9 cellular contexts compared by ENCODE assay signal in the genomic region with DNA sequence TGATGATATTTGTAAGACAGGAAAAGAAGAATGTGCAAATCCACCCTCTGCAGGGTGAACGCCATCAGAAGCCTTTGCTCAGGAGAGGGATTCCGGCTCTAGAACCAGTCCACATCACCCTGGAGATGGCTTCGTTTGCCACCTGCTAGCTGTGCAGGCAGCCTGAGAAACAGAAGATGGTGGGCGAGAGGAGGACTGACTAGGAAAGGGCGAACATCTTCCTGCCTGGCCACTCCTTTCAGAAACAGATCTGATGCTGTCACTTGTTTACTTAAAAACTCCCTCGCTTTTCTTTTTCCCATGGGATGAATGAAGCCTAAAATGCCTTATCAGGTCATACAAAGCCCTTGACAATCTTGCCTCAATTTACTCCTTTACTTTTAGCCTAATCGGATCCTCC. TPM values are rescaled to one million over a fixed set of nuclear protein-coding genes. Genes with fewer than 3 reads are reported as not detected.
A peak's percentile ranks its signal among the peaks of the same experiment; 100 is the strongest.
DNase-seq lines count a peak whose midpoint lies in the region; ATAC-seq and TF ChIP-seq lines count a peak whose summit lies in the region.
"Had no signal": no experiment of that assay in that cellular context is flagged by ENCODE, and none has a peak within 500 bp of the region (broad histone marks: within the 10 kb centered on the region; RNA-seq: fewer than 3 reads in every experiment).

No MANE protein-coding gene starts in this region.

- H3K4me1 Mint-ChIP-seq in activated T-cell treated with anti-CD3 and anti-CD28 coated beads, Interleukin-2, amount 50 U/mL, for 72 hours (ENCODE audit: low read depth): peaks cover 65% of the 10 kb centered on the region
- peaks cover 68% of the 10 kb centered on the region for H3K4me1 Mint-ChIP-seq in stimulated activated naive CD8-positive, alpha-beta T cell treated with anti-CD3 and anti-CD28 coated beads, Interleukin-15, amount 100 ng/mL, for 72 hours

- no peak for ATAC-seq in activated T-cell treated with anti-CD3 and anti-CD28 coated beads, Interleukin-2, amount 50 U/mL, for 72 hours (replicated peaks in 1 of 2)
- no peak for ATAC-seq in stimulated activated naive CD8-positive, alpha-beta T cell treated with anti-CD3 and anti-CD28 coated beads, Interleukin-15, amount 100 ng/mL, for 72 hours
- ATAC-seq in foreskin keratinocyte (no peak), HG02852 (IDR thresholded peaks at IDR 0.05; ENCODE audit: unreplicated experiment) (no peak)

- H3K36me3 ChIP-seq in iPS-20b (ENCODE audit: insufficient read depth, low read depth, low read length): no peaks in the 10 kb centered on the region

- H3K27me3 Mint-ChIP-seq in activated T-cell treated with anti-CD3 and anti-CD28 coated beads, Interleukin-2, amount 50 U/mL, for 72 hours (ENCODE audit: low read depth): no peaks in the 10 kb centered on the region
- H3K27me3 Mint-ChIP-seq in stimulated activated naive CD8-positive, alpha-beta T cell treated with anti-CD3 and anti-CD28 coated beads, Interleukin-15, amount 100 ng/mL, for 72 hours: no peaks in the 10 kb centered on the region

- no peak for TF ChIP-seq CTCF in foreskin keratinocyte (conservative IDR thresholded peaks at IDR 0.05)

- H3K4me3 Mint-ChIP-seq in activated T-cell treated with anti-CD3 and anti-CD28 coated beads, Interleukin-2, amount 50 U/mL, for 72 hours: peak overlapping the region; percentile 74 to 91
- H3K4me3 Mint-ChIP-seq in stimulated activated naive CD8-positive, alpha-beta T cell treated with anti-CD3 and anti-CD28 coated beads, Interleukin-15, amount 100 ng/mL, for 72 hours: peak overlapping the region; percentile 82 to 95

- H3K27ac ChIP-seq in iPS-20b (ENCODE audit: low read length): no peak overlapping the region
- H3K27ac ChIP-seq in foreskin keratinocyte: no peak overlapping the region
- H3K27ac ChIP-seq: epithelial cell of prostate had no signal

- no peaks in the 10 kb centered on the region for H3K9me3 Mint-ChIP-seq in activated T-cell treated with anti-CD3 and anti-CD28 coated beads, Interleukin-2, amount 50 U/mL, for 72 hours
- H3K9me3 Mint-ChIP-seq in stimulated activated naive CD8-positive, alpha-beta T cell treated with anti-CD3 and anti-CD28 coated beads, Interleukin-15, amount 100 ng/mL, for 72 hours: no peaks in the 10 kb centered on the region

- peak; percentile 31 for DNase-seq in stimulated activated CD4-positive, alpha-beta T cell treated with anti-CD3 and anti-CD28 coated beads, Interleukin-4, amount 100 ng/mL, for 24 hours
- DNase-seq in stimulated activated CD4-positive, alpha-beta T cell treated with anti-CD3 and anti-CD28 coated beads, Interleukin-4, amount 100 ng/mL, for 4 hours: no peak
- DNase-seq in activated T-cell treated with anti-CD3 and anti-CD28 coated beads, Interleukin-2, amount 50 U/mL, for 72 hours: peak; percentile 21 to 29
- no peak for DNase-seq in stimulated activated naive CD8-positive, alpha-beta T cell treated with anti-CD3 and anti-CD28 coated beads, Interleukin-15, amount 100 ng/mL, for 72 hours
- DNase-seq in kidney glomerular epithelial cell (lab: John Stamatoyannopoulos, UW) (no peak), foreskin keratinocyte (no peak)

- H3K27me3 ChIP-seq in iPS-20b (ENCODE audit: insufficient read depth, low read length): peaks cover 28% of the 10 kb centered on the region
- H3K27me3 ChIP-seq in foreskin keratinocyte: no peaks in the 10 kb centered on the region

- H3K27ac Mint-ChIP-seq in activated T-cell treated with anti-CD3 and anti-CD28 coated beads, Interleukin-2, amount 50 U/mL, for 72 hours: peak overlapping the region; percentile 55
- H3K27ac Mint-ChIP-seq in stimulated activated naive CD8-positive, alpha-beta T cell treated with anti-CD3 and anti-CD28 coated beads, Interleukin-15, amount 100 ng/mL, for 72 hours: peak overlapping the region; percentile 22 to 54

- peak overlapping the region; percentile 88; the same call in 1 of the 2 replicates for H3K9ac ChIP-seq in iPS-20b (ENCODE audit: low read depth, low read length)

- H3K4me1 ChIP-seq in iPS-20b (ENCODE audit: insufficient read depth, low read length) (peaks cover 8% of the 10 kb centered on the region; the same call in 1 of the 2 replicates), foreskin keratinocyte (no peaks in the 10 kb centered on the region)

- no peaks in the 10 kb centered on the region for H3K9me3 ChIP-seq in iPS-20b (ENCODE audit: insufficient read depth, low read depth, low read length)

- peaks cover 4 to 14% of the 10 kb centered on the region in 2 donors for H3K36me3 Mint-ChIP-seq in activated T-cell treated with anti-CD3 and anti-CD28 coated beads, Interleukin-2, amount 50 U/mL, for 72 hours (ENCODE audit: insufficient read depth in 2 of 2)

- H3K4me3 ChIP-seq in iPS-20b (ENCODE audit: low read length): peak overlapping the region; percentile 92

RNA-seq across cellular contexts. Expression of gene PTPRA, which starts 1.2 kb away (rescaled TPM):
- total RNA-seq in activated T-cell treated with anti-CD3 and anti-CD28 coated beads, Interleukin-2, amount 50 U/mL, for 72 hours: 10 to 100 TPM; 81.2 to 85.9 TPM
- 32.1 and 36.5 TPM in 2 replicates for total RNA-seq in foreskin keratinocyte
- 20.7 and 22.0 TPM in 2 replicates for polyA plus RNA-seq in foreskin keratinocyte

RNA-seq across cellular contexts. Expression of gene VPS16, which starts 33.9 kb away (rescaled TPM):
- 10 to 100 TPM; 54.3 to 60.7 TPM for total RNA-seq in activated T-cell treated with anti-CD3 and anti-CD28 coated beads, Interleukin-2, amount 50 U/mL, for 72 hours
- total RNA-seq in foreskin keratinocyte: 25.8 and 28.1 TPM in 2 replicates
- 26.5 and 27.8 TPM in 2 replicates for polyA plus RNA-seq in foreskin keratinocyte

RNA-seq across cellular contexts. Expression of gene PCED1A, which starts 34.0 kb away (rescaled TPM):
- total RNA-seq in activated T-cell treated with anti-CD3 and anti-CD28 coated beads, Interleukin-2, amount 50 U/mL, for 72 hours: 10 to 100 TPM; 52.8 to 58.9 TPM
- 7.9 and 9.8 TPM in 2 replicates for total RNA-seq in foreskin keratinocyte
- 9.8 and 11.1 TPM in 2 replicates for polyA plus RNA-seq in foreskin keratinocyte

RNA-seq across cellular contexts. Expression of gene TMEM239, which starts 58.3 kb away (rescaled TPM):
- not detected for total RNA-seq in activated T-cell treated with anti-CD3 and anti-CD28 coated beads, Interleukin-2, amount 50 U/mL, for 72 hours
- total RNA-seq in foreskin keratinocyte: not detected in 2 replicates
- not detected in 2 replicates for polyA plus RNA-seq in foreskin keratinocyte

RNA-seq across cellular contexts. Expression of gene C20orf141, which starts 59.7 kb away (rescaled TPM):
- not detected for total RNA-seq in activated T-cell treated with anti-CD3 and anti-CD28 coated beads, Interleukin-2, amount 50 U/mL, for 72 hours
- not detected in 2 replicates for total RNA-seq in foreskin keratinocyte
- polyA plus RNA-seq in foreskin keratinocyte: not detected in 2 replicates

Comparison
In these comparisons a context has a peak if more than half of its experiments do, and no peak if none do; other contexts are left out.
1. DNase-seq: peak in stimulated activated CD4-positive, alpha-beta T cell treated with anti-CD3 and anti-CD28 coated beads, Interleukin-4, amount 100 ng/mL, for 24 hours (single experiment) and activated T-cell treated with anti-CD3 and anti-CD28 coated beads, Interleukin-2, amount 50 U/mL, for 72 hours (2 of 2); none in stimulated activated CD4-positive, alpha-beta T cell treated with anti-CD3 and anti-CD28 coated beads, Interleukin-4, amount 100 ng/mL, for 4 hours (0 of 2), stimulated activated naive CD8-positive, alpha-beta T cell treated with anti-CD3 and anti-CD28 coated beads, Interleukin-15, amount 100 ng/mL, for 72 hours (0 of 2), kidney glomerular epithelial cell (single experiment) and foreskin keratinocyte (0 of 2).